Comparison of ENCODE assay signal across 8 cellular contexts in the genomic region with DNA sequence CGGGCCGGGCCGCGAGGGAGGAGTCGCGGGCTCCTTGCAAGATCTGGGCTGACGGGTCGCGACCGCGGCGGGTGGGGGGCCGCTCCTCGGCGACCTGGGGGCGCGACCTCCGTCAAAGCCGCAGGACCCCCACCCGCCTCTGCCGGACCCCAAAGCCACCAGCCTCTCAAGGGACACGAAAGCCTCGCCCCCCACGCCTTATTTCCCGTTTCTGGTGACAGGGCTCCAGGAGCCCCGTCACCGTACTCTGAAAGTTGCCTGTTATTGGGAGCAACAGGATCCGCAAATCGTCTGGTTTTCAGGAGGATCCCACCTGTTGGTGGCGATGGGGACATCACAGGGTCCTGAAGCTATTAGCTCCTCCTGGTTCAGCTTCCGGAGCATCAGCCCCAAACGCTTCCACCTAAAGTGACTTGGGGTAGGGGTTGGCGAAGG. TPM values are rescaled to one million over a fixed set of nuclear protein-coding genes. Genes with fewer than 3 reads are reported as not detected.
DNase-seq lines count a peak whose midpoint lies in the region; ATAC-seq and TF ChIP-seq lines count a peak whose summit lies in the region.

No MANE protein-coding gene starts in this region.

- H3K4me3 Mint-ChIP-seq in WTC11, result peak overlapping the region; percentile 94

- H3K9ac ChIP-seq in HUES48 (ENCODE audit: low read depth, low read length), result peak overlapping the region; percentile 99

- H3K36me3 Mint-ChIP-seq in WTC11, result peaks cover 28% of the 10 kb centered on the region

- H3K36me3 ChIP-seq in HUES48 (ENCODE audit: control insufficient read depth, insufficient read depth, low read length) (peaks cover 34% of the 10 kb centered on the region), ovary (no peaks in the 10 kb centered on the region)

- H3K9me3 ChIP-seq in HUES48 (ENCODE audit: control insufficient read depth, insufficient read depth, low read length), result no peaks in the 10 kb centered on the region
- no peaks in the 10 kb centered on the region for H3K9me3 ChIP-seq in ovary

- H3K4me1 ChIP-seq in HUES48 (ENCODE audit: control insufficient read depth, insufficient read depth, low read length), result no peaks in the 10 kb centered on the region
- peaks cover 14% of the 10 kb centered on the region for H3K4me1 ChIP-seq in ovary (ENCODE audit: insufficient read depth)

- peak; percentile 14 for ATAC-seq in WTC11
- no peak for ATAC-seq in GM21717 (IDR thresholded peaks at IDR 0.05; ENCODE audit: unreplicated experiment)
- ATAC-seq in HG03039 (IDR thresholded peaks at IDR 0.05; ENCODE audit: unreplicated experiment), result no peak

- TF ChIP-seq POLR2A in ovary (IDR thresholded peaks at IDR 0.05), result no peak

- no peak for TF ChIP-seq EP300 in ovary (IDR thresholded peaks at IDR 0.05)

- no peak for TF ChIP-seq CTCF in WTC11 (IDR thresholded peaks at IDR 0.05)
- no peak for TF ChIP-seq CTCF in fibroblast of pulmonary artery (IDR thresholded peaks at IDR 0.05; ENCODE audit: low read length, missing control alignments)
- no peak for TF ChIP-seq CTCF in ovary (IDR thresholded peaks at IDR 0.05)

- peak overlapping the region; percentile 57; the same call in 1 of the 2 replicates for H3K27ac Mint-ChIP-seq in WTC11

- H3K27ac ChIP-seq in HUES48 (ENCODE audit: low read depth, low read length), result peak overlapping the region; percentile 95
- H3K27ac ChIP-seq in ovary, result peak overlapping the region; percentile 43 to 82

- peaks cover 19% of the 10 kb centered on the region for H3K4me1 Mint-ChIP-seq in WTC11

- H3K27me3 ChIP-seq in HUES48 (ENCODE audit: control insufficient read depth, insufficient read depth, low read length) (no peaks in the 10 kb centered on the region), ovary (no peaks in the 10 kb centered on the region)

- 1 to 2% (median 1%) methylated on average over 20 to 33 of the region's 33 CpGs for WGBS in ovary, 3 donors

- intact Hi-C loops in ovary (cut with DNase I), result no loop called here

- no peaks in the 10 kb centered on the region for H3K27me3 Mint-ChIP-seq in WTC11 (ENCODE audit: low read depth)

- DNase-seq in ELF-1 (ENCODE audit: low read depth, low spot score), result peak; percentile 58
- DNase-seq in WTC11 (ENCODE audit: low spot score), result peak; percentile 40
- DNase-seq in fibroblast of pulmonary artery (ENCODE audit: low read depth), result no peak
- DNase-seq in ovary, result peak in 1 of 5 donors; percentile 41
- no peak for DNase-seq in GF-D8 (lab: John Stamatoyannopoulos, UW)

- CTCF ChIA-PET in WTC11 (lab: Charles Lee), result interaction anchor here (0.6 to 1.4 kb wide), 4 partner anchors 21 to 135 kb away, joined by 3 to 5 read pairs (median 4); no protein-coding TSS in a partner anchor

- peak overlapping the region; percentile 97 for H3K4me3 ChIP-seq in HUES48 (ENCODE audit: low read depth, low read length)
- H3K4me3 ChIP-seq in fibroblast of pulmonary artery (replicated peaks; ENCODE audit: low read depth, low read length), result peak overlapping the region; percentile 98
- H3K4me3 ChIP-seq in ovary, result peak overlapping the region; percentile 66

- POLR2A ChIA-PET in WTC11 (lab: Charles Lee), result no interaction called here

- no peaks in the 10 kb centered on the region for H3K9me3 Mint-ChIP-seq in WTC11

TF ChIP-seq in WTC11, 78 proteins besides CTCF, POLR2A, EP300 and RAD21 (continues in another document):
- no peak for TF ChIP-seq ZNF317 (CRISPR knock-in tag; IDR thresholded peaks at IDR 0.05; ENCODE audit: borderline replicate concordance, low read depth)
- TF ChIP-seq ERG (CRISPR knock-in tag; IDR thresholded peaks at IDR 0.05), result no peak
- no peak for TF ChIP-seq CBFB (CRISPR knock-in tag; IDR thresholded peaks at IDR 0.05; ENCODE audit: low read depth)
- TF ChIP-seq TP53 (CRISPR knock-in tag; IDR thresholded peaks at IDR 0.05), result peak; percentile 78; the same call in 1 of the 2 replicates
- TF ChIP-seq, protein P1, sequence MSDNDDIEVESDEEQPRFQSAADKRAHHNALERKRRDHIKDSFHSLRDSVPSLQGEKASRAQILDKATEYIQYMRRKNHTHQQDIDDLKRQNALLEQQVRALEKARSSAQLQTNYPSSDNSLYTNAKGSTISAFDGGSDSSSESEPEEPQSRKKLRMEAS (CRISPR knock-in tag; IDR thresholded peaks at IDR 0.05), result peak; percentile 9; the same call in 1 of the 2 replicates
- TF ChIP-seq, protein P2, sequence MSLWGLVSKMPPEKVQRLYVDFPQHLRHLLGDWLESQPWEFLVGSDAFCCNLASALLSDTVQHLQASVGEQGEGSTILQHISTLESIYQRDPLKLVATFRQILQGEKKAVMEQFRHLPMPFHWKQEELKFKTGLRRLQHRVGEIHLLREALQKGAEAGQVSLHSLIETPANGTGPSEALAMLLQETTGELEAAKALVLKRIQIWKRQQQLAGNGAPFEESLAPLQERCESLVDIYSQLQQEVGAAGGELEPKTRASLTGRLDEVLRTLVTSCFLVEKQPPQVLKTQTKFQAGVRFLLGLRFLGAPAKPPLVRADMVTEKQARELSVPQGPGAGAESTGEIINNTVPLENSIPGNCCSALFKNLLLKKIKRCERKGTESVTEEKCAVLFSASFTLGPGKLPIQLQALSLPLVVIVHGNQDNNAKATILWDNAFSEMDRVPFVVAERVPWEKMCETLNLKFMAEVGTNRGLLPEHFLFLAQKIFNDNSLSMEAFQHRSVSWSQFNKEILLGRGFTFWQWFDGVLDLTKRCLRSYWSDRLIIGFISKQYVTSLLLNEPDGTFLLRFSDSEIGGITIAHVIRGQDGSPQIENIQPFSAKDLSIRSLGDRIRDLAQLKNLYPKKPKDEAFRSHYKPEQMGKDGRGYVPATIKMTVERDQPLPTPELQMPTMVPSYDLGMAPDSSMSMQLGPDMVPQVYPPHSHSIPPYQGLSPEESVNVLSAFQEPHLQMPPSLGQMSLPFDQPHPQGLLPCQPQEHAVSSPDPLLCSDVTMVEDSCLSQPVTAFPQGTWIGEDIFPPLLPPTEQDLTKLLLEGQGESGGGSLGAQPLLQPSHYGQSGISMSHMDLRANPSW (CRISPR knock-in tag; conservative IDR thresholded peaks at IDR 0.05; ENCODE audit: low read depth), result 0 out of 2 replicates have a peak, but pooled peaks have one; percentile 40
- TF ChIP-seq, protein P3, sequence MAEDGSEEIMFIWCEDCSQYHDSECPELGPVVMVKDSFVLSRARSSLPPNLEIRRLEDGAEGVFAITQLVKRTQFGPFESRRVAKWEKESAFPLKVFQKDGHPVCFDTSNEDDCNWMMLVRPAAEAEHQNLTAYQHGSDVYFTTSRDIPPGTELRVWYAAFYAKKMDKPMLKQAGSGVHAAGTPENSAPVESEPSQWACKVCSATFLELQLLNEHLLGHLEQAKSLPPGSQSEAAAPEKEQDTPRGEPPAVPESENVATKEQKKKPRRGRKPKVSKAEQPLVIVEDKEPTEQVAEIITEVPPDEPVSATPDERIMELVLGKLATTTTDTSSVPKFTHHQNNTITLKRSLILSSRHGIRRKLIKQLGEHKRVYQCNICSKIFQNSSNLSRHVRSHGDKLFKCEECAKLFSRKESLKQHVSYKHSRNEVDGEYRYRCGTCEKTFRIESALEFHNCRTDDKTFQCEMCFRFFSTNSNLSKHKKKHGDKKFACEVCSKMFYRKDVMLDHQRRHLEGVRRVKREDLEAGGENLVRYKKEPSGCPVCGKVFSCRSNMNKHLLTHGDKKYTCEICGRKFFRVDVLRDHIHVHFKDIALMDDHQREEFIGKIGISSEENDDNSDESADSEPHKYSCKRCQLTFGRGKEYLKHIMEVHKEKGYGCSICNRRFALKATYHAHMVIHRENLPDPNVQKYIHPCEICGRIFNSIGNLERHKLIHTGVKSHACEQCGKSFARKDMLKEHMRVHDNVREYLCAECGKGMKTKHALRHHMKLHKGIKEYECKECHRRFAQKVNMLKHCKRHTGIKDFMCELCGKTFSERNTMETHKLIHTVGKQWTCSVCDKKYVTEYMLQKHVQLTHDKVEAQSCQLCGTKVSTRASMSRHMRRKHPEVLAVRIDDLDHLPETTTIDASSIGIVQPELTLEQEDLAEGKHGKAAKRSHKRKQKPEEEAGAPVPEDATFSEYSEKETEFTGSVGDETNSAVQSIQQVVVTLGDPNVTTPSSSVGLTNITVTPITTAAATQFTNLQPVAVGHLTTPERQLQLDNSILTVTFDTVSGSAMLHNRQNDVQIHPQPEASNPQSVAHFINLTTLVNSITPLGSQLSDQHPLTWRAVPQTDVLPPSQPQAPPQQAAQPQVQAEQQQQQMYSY (CRISPR knock-in tag; IDR thresholded peaks at IDR 0.05), result peak; percentile 55; the same call in 1 of the 2 replicates
- TF ChIP-seq JAZF1 (CRISPR knock-in tag; IDR thresholded peaks at IDR 0.05), result no peak
- no peak for TF ChIP-seq E2F1 (CRISPR knock-in tag; IDR thresholded peaks at IDR 0.05)
- no peak for TF ChIP-seq GABPB1 (CRISPR knock-in tag; IDR thresholded peaks at IDR 0.05)
- no peak for TF ChIP-seq MYBL2 (CRISPR knock-in tag; IDR thresholded peaks at IDR 0.05)
- no peak for TF ChIP-seq SMAD4 (CRISPR knock-in tag; IDR thresholded peaks at IDR 0.05)

RNA-seq across cellular contexts. Expression of gene MAU2, which starts 0.5 kb away (rescaled TPM):
- total RNA-seq in WTC11 (2021) (47.8 to 56.8 TPM (median 50.3 TPM) in 3 replicates), ovary (10 to 100 TPM; 48.3 to 77.0 (median 61.7) TPM)
- 10 to 100 TPM; 12.4 to 33.2 TPM for polyA plus RNA-seq in ovary

RNA-seq across cellular contexts. Expression of gene SUGP1, which starts 0.9 kb away (rescaled TPM):
- total RNA-seq in WTC11 (2021), result 72.1 to 81.3 TPM (median 72.5 TPM) in 3 replicates
- 10 to 100 TPM; 14.7 to 42.9 (median 37.3) TPM for total RNA-seq in ovary
- polyA plus RNA-seq in ovary, result 10 to 100 TPM; 27.6 to 29.0 TPM

RNA-seq across cellular contexts. Expression of gene TM6SF2, which starts 48.1 kb away (rescaled TPM):
- total RNA-seq in WTC11 (2021) (4.5 to 7.6 TPM (median 6.0 TPM) in 3 replicates), ovary (1 to 10 TPM in 1 of 7 donors, under 1 TPM in 2, not detected in 4; 0.25 to 3.7 (median 0.31) TPM)
- polyA plus RNA-seq in ovary, result under 1 TPM in 1 of 2 donors, not detected in 1; 0.19 TPM

Comparison
In these comparisons a context has a peak if more than half of its experiments do, and no peak if none do; other contexts are left out.
1. DNase-seq: peak in ELF-1 (single experiment) and WTC11 (single experiment); none in fibroblast of pulmonary artery (single experiment) and GF-D8 (single experiment).
2. Peak in every context shown above with its lines, with median percentiles within 50 percentile points of each other: H3K4me3 ChIP-seq.